ENCODE assay signal across 1 cellular context in genomic region chr3:55690746-55691540, GRCh38.
TF ChIP-seq lines count a peak whose summit lies in the region.

No MANE protein-coding gene starts in this region.

TF ChIP-seq in SK-N-SH, 30 proteins besides CTCF, POLR2A, EP300 and RAD21 (continued from another document):
- TF ChIP-seq, protein P1, sequence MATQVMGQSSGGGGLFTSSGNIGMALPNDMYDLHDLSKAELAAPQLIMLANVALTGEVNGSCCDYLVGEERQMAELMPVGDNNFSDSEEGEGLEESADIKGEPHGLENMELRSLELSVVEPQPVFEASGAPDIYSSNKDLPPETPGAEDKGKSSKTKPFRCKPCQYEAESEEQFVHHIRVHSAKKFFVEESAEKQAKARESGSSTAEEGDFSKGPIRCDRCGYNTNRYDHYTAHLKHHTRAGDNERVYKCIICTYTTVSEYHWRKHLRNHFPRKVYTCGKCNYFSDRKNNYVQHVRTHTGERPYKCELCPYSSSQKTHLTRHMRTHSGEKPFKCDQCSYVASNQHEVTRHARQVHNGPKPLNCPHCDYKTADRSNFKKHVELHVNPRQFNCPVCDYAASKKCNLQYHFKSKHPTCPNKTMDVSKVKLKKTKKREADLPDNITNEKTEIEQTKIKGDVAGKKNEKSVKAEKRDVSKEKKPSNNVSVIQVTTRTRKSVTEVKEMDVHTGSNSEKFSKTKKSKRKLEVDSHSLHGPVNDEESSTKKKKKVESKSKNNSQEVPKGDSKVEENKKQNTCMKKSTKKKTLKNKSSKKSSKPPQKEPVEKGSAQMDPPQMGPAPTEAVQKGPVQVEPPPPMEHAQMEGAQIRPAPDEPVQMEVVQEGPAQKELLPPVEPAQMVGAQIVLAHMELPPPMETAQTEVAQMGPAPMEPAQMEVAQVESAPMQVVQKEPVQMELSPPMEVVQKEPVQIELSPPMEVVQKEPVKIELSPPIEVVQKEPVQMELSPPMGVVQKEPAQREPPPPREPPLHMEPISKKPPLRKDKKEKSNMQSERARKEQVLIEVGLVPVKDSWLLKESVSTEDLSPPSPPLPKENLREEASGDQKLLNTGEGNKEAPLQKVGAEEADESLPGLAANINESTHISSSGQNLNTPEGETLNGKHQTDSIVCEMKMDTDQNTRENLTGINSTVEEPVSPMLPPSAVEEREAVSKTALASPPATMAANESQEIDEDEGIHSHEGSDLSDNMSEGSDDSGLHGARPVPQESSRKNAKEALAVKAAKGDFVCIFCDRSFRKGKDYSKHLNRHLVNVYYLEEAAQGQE (IDR thresholded peaks at IDR 0.05; ENCODE audit: low read depth, low read length), result no peak
- no peak for TF ChIP-seq TAF1 (IDR thresholded peaks at IDR 0.05; ENCODE audit: borderline replicate concordance, low read depth, low read length)
- TF ChIP-seq MEF2A (IDR thresholded peaks at IDR 0.05; ENCODE audit: borderline replicate concordance, low read depth), result no peak
- TF ChIP-seq, protein P2, sequence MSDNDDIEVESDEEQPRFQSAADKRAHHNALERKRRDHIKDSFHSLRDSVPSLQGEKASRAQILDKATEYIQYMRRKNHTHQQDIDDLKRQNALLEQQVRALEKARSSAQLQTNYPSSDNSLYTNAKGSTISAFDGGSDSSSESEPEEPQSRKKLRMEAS (IDR thresholded peaks at IDR 0.05; ENCODE audit: low read depth), result no peak
- TF ChIP-seq, protein P3, sequence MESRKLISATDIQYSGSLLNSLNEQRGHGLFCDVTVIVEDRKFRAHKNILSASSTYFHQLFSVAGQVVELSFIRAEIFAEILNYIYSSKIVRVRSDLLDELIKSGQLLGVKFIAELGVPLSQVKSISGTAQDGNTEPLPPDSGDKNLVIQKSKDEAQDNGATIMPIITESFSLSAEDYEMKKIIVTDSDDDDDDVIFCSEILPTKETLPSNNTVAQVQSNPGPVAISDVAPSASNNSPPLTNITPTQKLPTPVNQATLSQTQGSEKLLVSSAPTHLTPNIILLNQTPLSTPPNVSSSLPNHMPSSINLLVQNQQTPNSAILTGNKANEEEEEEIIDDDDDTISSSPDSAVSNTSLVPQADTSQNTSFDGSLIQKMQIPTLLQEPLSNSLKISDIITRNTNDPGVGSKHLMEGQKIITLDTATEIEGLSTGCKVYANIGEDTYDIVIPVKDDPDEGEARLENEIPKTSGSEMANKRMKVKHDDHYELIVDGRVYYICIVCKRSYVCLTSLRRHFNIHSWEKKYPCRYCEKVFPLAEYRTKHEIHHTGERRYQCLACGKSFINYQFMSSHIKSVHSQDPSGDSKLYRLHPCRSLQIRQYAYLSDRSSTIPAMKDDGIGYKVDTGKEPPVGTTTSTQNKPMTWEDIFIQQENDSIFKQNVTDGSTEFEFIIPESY (IDR thresholded peaks at IDR 0.05; ENCODE audit: borderline replicate concordance, low read depth), result no peak
- TF ChIP-seq JUND (IDR thresholded peaks at IDR 0.05), result no peak
